Comparison of ENCODE assay signal across 1 cellular context in genomic region chr12:64595863-64596793, GRCh38.
A peak's percentile ranks its signal among the peaks of the same experiment; 100 is the strongest.
TF ChIP-seq lines count a peak whose summit lies in the region.

No MANE protein-coding gene starts in this region.

TF ChIP-seq in HEK293, 187 proteins besides CTCF, POLR2A, EP300 and RAD21 (continued from another document):
- TF ChIP-seq PRDM2 (tag by site-specific recombination; IDR thresholded peaks at IDR 0.05; ENCODE audit: borderline replicate concordance) = no peak
- TF ChIP-seq ZNF26 (tag by site-specific recombination; IDR thresholded peaks at IDR 0.05) = no peak
- TF ChIP-seq PRDM1 (tag by site-specific recombination; IDR thresholded peaks at IDR 0.05) = peak; percentile 21; the same call in 1 of the 2 replicates
- no peak for TF ChIP-seq PRDM4 (tag by site-specific recombination; IDR thresholded peaks at IDR 0.05)
- no peak for TF ChIP-seq ZNF670 (tag by site-specific recombination; IDR thresholded peaks at IDR 0.05; ENCODE audit: low read depth)
- TF ChIP-seq EGR2 (tag by site-specific recombination; IDR thresholded peaks at IDR 0.05; ENCODE audit: low read depth) = no peak
- no peak for TF ChIP-seq MEIS1 (CRISPR knock-in tag; IDR thresholded peaks at IDR 0.05; ENCODE audit: borderline replicate concordance)
- 0 out of 2 replicates have a peak, but pooled peaks have one; percentile 10 for TF ChIP-seq ZIC2 (tag by site-specific recombination; IDR thresholded peaks at IDR 0.05)
- no peak for TF ChIP-seq ZNF140 (tag by site-specific recombination; IDR thresholded peaks at IDR 0.05)
- TF ChIP-seq RBAK (tag by site-specific recombination; IDR thresholded peaks at IDR 0.05) = no peak
TF ChIP-seq in HEK293: peak in this region for 2.
